Comparison of ENCODE assay signal across 25 cellular contexts in genomic region chr5:132143148-132143547, GRCh38.
DNase-seq lines count a peak whose midpoint lies in the region; ATAC-seq, FAIRE-seq and TF ChIP-seq lines count a peak whose summit lies in the region.
"Had no signal": no experiment of that assay in that cellular context is flagged by ENCODE, and none has a peak within 500 bp of the region (broad histone marks: within the 10 kb centered on the region; RNA-seq: fewer than 3 reads in every experiment).

No MANE protein-coding gene starts in this region.

- H3K27me3 Mint-ChIP-seq in GM23338 (ENCODE audit: insufficient read depth, low read depth, poor library complexity): peaks cover 3% of the 10 kb centered on the region
- H3K27me3 Mint-ChIP-seq in stimulated activated naive B cell treated with anti-CD40 and anti-IgM and Interleukin-4, amounts not matched to agents 10 μg/mL and 1 μg/mL and 100 μg/mL, for 72 hours: peaks cover 9 to 19% of the 10 kb centered on the region in 2 donors

- ATAC-seq in GM23338 (no peak), K562 (no peak)
- no peak for ATAC-seq in stimulated activated naive B cell treated with anti-CD40 and anti-IgM and Interleukin-4, amounts not matched to agents 10 μg/mL and 1 μg/mL and 100 μg/mL, for 72 hours (replicated peaks)
- ATAC-seq: A549, HCT116 had no signal

- H3K4me3 ChIP-seq in GM23338 (no peak overlapping the region), K562 (no peak overlapping the region)
- H3K4me3 ChIP-seq: A549; BLaER1 treated with 17β-estradiol and CSF1 and Interleukin-3, amounts not matched to agents 10 nM and 100 nM had no signal

- TF ChIP-seq CTCF in GM23338 (conservative IDR thresholded peaks at IDR 0.05; ENCODE audit: low read depth in 2 of 2) (no peak), K562 (IDR thresholded peaks at IDR 0.05 in 2 of 3, conservative IDR thresholded peaks at IDR 0.05 in 1 of 3; ENCODE audit: insufficient read depth in 2 of 3, low read depth in 1 of 3, low read length in 3 of 3) (no peak)

- H3K4me3 Mint-ChIP-seq in GM23338: no peak overlapping the region
- no peak overlapping the region for H3K4me3 Mint-ChIP-seq in stimulated activated naive B cell treated with anti-CD40 and anti-IgM and Interleukin-4, amounts not matched to agents 10 μg/mL and 1 μg/mL and 100 μg/mL, for 72 hours
- H3K4me3 Mint-ChIP-seq: CD14-positive monocyte; CD4-positive, alpha-beta T cell; CD8-positive, alpha-beta memory T cell; H9; HFFc6 had no signal

- intact Hi-C loops in K562 (cut with micrococcal nuclease): no loop called here

- DNase-seq in GM23338 (ENCODE audit: low spot score) (peak; percentile 10), K562 (ENCODE audit: extremely low read depth in 1 of 4, low spot score in 3 of 4) (no peak), NOMO-1 treated with dmso at 0.1 percent for 144 hours (lab: John Stamatoyannopoulos, UW; ENCODE audit: unreplicated experiment) (no peak), NCI-H2227 treated with DMSO at 0.1 percent for 48 hours (lab: John Stamatoyannopoulos, UW) (no peak)
- no peak for DNase-seq in stimulated activated naive B cell treated with anti-CD40 and anti-IgM and Interleukin-4, amounts not matched to agents 10 μg/mL and 1 μg/mL and 100 μg/mL, for 72 hours
- DNase-seq: 8988T; ACHN; AML-193; BE2C; CD4-positive, alpha-beta T cell; CD8-positive, alpha-beta memory T cell; DMS 273 treated with DMSO at 0.1 percent for 48 hours; DMS79; EL; GF-D8; H9; HFFc6 had no signal

- no peak overlapping the region for H3K9ac ChIP-seq in K562 (ENCODE audit: insufficient read depth in 1 of 2, low read depth in 2 of 2, low read length in 2 of 2)
- H3K9ac ChIP-seq: BLaER1 treated with 17β-estradiol and CSF1 and Interleukin-3, amounts not matched to agents 10 nM and 100 nM had no signal

- H3K27ac Mint-ChIP-seq in GM23338: no peak overlapping the region
- H3K27ac Mint-ChIP-seq in stimulated activated naive B cell treated with anti-CD40 and anti-IgM and Interleukin-4, amounts not matched to agents 10 μg/mL and 1 μg/mL and 100 μg/mL, for 72 hours: no peak overlapping the region
- H3K27ac Mint-ChIP-seq: CD14-positive monocyte; CD4-positive, alpha-beta T cell; CD8-positive, alpha-beta memory T cell; H9; HFFc6 had no signal

- no peaks in the 10 kb centered on the region for H3K4me1 ChIP-seq in GM23338 (ENCODE audit: insufficient read depth)
- peaks cover 0 to 7% of the 10 kb centered on the region in 2 experiments; a peak in 3 of 5 replicates for H3K4me1 ChIP-seq in K562 (replicated peaks in 1 of 2; ENCODE audit: control insufficient read depth in 2 of 2, insufficient read depth in 2 of 2, low read length in 2 of 2)
- H3K4me1 ChIP-seq: A549; BE2C; BLaER1 treated with 17β-estradiol and CSF1 and Interleukin-3, amounts not matched to agents 10 nM and 100 nM had no signal

- FAIRE-seq in G401.6 (lab: Jason Lieb, UNC) (peak; percentile 23), K562 (lab: Jason Lieb, UNC) (no peak)
- FAIRE-seq: A549, D721Med, GM12891, GM18507 had no signal

- POLR2A ChIA-PET in K562 (lab: Yijun Ruan, JAX): interaction anchor here (0.6 kb wide), 1 partner anchor 168 kb away, joined by 3 read pairs; no protein-coding TSS in a partner anchor

- no peak for TF ChIP-seq RAD21 in K562 (CRISPR knock-in tag; conservative IDR thresholded peaks at IDR 0.05 in 1 of 2, IDR thresholded peaks at IDR 0.05 in 1 of 2)

- H3K36me3 Mint-ChIP-seq in GM23338 (ENCODE audit: low read depth): peaks cover 8% of the 10 kb centered on the region; the same call in 2 of the 3 replicates
- H3K36me3 Mint-ChIP-seq in stimulated activated naive B cell treated with anti-CD40 and anti-IgM and Interleukin-4, amounts not matched to agents 10 μg/mL and 1 μg/mL and 100 μg/mL, for 72 hours: peaks cover 12 to 22% of the 10 kb centered on the region in 2 donors
- H3K36me3 Mint-ChIP-seq: CD14-positive monocyte had no signal

- 53% methylated on average over 1 of the region's 1 CpG for WGBS in K562 (ENCODE audit: insufficient coverage, low coverage, missing lambda C conversion rate)

- no peaks in the 10 kb centered on the region for H3F3A ChIP-seq in GM23338 (replicated peaks; ENCODE audit: low read depth)

- H2AFZ ChIP-seq in GM23338 (no peak overlapping the region), K562 (ENCODE audit: low read depth, low read length) (no peak overlapping the region)

- in situ Hi-C loops in K562 (cut with MboI): no loop called here

- TF ChIP-seq POLR2A in K562 (conservative IDR thresholded peaks at IDR 0.05): no peak

- peaks cover 31% of the 10 kb centered on the region for H3K9me3 Mint-ChIP-seq in GM23338
- peaks cover 22 to 35% of the 10 kb centered on the region in 2 donors for H3K9me3 Mint-ChIP-seq in stimulated activated naive B cell treated with anti-CD40 and anti-IgM and Interleukin-4, amounts not matched to agents 10 μg/mL and 1 μg/mL and 100 μg/mL, for 72 hours

- CTCF ChIA-PET in K562 (lab: Yijun Ruan, JAX; ENCODE audit: low intra/inter-chr PET ratio): no interaction called here

- H3K79me2 ChIP-seq in GM23338 (replicated peaks; ENCODE audit: insufficient read depth) (no peaks in the 10 kb centered on the region), K562 (ENCODE audit: control insufficient read depth, insufficient read depth, low read length) (no peaks in the 10 kb centered on the region; the same call in 2 of the 3 replicates)

- no peak for TF ChIP-seq EP300 in K562 (IDR thresholded peaks at IDR 0.05; ENCODE audit: low read length)

- H3K9me1 ChIP-seq in K562 (ENCODE audit: control insufficient read depth, insufficient read depth, low read length): no peaks in the 10 kb centered on the region

- 0 out of 2 replicates have a peak, but pooled peaks cover 6% of the 10 kb centered on the region for H3K9me3 ChIP-seq in K562 (replicated peaks; ENCODE audit: control insufficient read depth, insufficient read depth, low read depth, low read length)

- BruUV-seq in K562 (replicated peaks; lab: Mats Ljungman, UMichigan): no TSS peak

- H3K27me3 ChIP-seq in GM23338 (ENCODE audit: insufficient read depth) (no peaks in the 10 kb centered on the region), K562 (ENCODE audit: control insufficient read depth in 2 of 2, insufficient read depth in 2 of 2, low read length in 2 of 2) (no peaks in the 10 kb centered on the region)
- H3K27me3 ChIP-seq: BLaER1 treated with 17β-estradiol and CSF1 and Interleukin-3, amounts not matched to agents 10 nM and 100 nM had no signal

- H3K36me3 ChIP-seq in GM23338 (ENCODE audit: insufficient read depth): 0 out of 2 replicates have a peak, but pooled peaks cover 3% of the 10 kb centered on the region
- H3K36me3 ChIP-seq in K562 (ENCODE audit: control insufficient read depth, insufficient read depth, low read length): no peaks in the 10 kb centered on the region
- H3K36me3 ChIP-seq: BE2C; BLaER1 treated with 17β-estradiol and CSF1 and Interleukin-3, amounts not matched to agents 10 nM and 100 nM had no signal

- no peak overlapping the region for H3K4me2 ChIP-seq in GM23338
- no peak overlapping the region for H3K4me2 ChIP-seq in K562 (ENCODE audit: insufficient read depth, low read length)
- H3K4me2 ChIP-seq: A549; BLaER1 treated with 17β-estradiol and CSF1 and Interleukin-3, amounts not matched to agents 10 nM and 100 nM had no signal

- H3K4me1 Mint-ChIP-seq in GM23338: no peaks in the 10 kb centered on the region
- H3K4me1 Mint-ChIP-seq in stimulated activated naive B cell treated with anti-CD40 and anti-IgM and Interleukin-4, amounts not matched to agents 10 μg/mL and 1 μg/mL and 100 μg/mL, for 72 hours: peaks cover 6 to 10% of the 10 kb centered on the region in 2 donors
- H3K4me1 Mint-ChIP-seq: CD8-positive, alpha-beta memory T cell; H9 had no signal

- H3K9me2 ChIP-seq in GM23338 (ENCODE audit: insufficient read depth): no peaks in the 10 kb centered on the region

- H3K27ac ChIP-seq in GM23338 (ENCODE audit: low read depth) (no peak overlapping the region), K562 (ENCODE audit: extremely low read depth, low read depth, low read length) (no peak overlapping the region)
- H3K27ac ChIP-seq: A549; BLaER1 treated with 17β-estradiol and CSF1 and Interleukin-3, amounts not matched to agents 10 nM and 100 nM had no signal

- H4K20me1 ChIP-seq in GM23338 (replicated peaks; ENCODE audit: insufficient read depth): no peaks in the 10 kb centered on the region
- H4K20me1 ChIP-seq in K562 (replicated peaks; ENCODE audit: control insufficient read depth, insufficient read depth, low read length): no peaks in the 10 kb centered on the region
- H4K20me1 ChIP-seq: BLaER1 treated with 17β-estradiol and CSF1 and Interleukin-3, amounts not matched to agents 10 nM and 100 nM had no signal

TF ChIP-seq in GM23338, 12 proteins besides CTCF, POLR2A, EP300 and RAD21 (continues in another document):
- TF ChIP-seq EZH2 (IDR thresholded peaks at IDR 0.05; ENCODE audit: low read depth, unreplicated experiment): no peak

TF ChIP-seq in K562, 482 proteins besides CTCF, POLR2A, EP300 and RAD21:
- peak in 1 of 2 experiments; percentile 41; a peak in 1 of 4 replicates for TF ChIP-seq TRIM24 (IDR thresholded peaks at IDR 0.05)
- TF ChIP-seq TAF9B (IDR thresholded peaks at IDR 0.05; ENCODE audit: partially characterized antibody): peak; percentile 27
- TF ChIP-seq CC2D1A (IDR thresholded peaks at IDR 0.05): no peak
- peak; percentile 83; the same call in 1 of the 2 replicates for TF ChIP-seq TRIM28 (IDR thresholded peaks at IDR 0.05)
- 0 out of 2 replicates have a peak, but pooled peaks have one; percentile 10 for TF ChIP-seq SMARCA5 (IDR thresholded peaks at IDR 0.05)
- TF ChIP-seq CBX3 (IDR thresholded peaks at IDR 0.05; ENCODE audit: borderline replicate concordance in 1 of 2, low read length in 2 of 2): 0 out of 3 replicates have a peak, but pooled peaks of 1 of the 2 experiments have one; percentile 21
- TF ChIP-seq BCOR (IDR thresholded peaks at IDR 0.05): no peak
- TF ChIP-seq TCF15 (CRISPR knock-in tag; IDR thresholded peaks at IDR 0.05): no peak
- TF ChIP-seq HEY1 (CRISPR knock-in tag; IDR thresholded peaks at IDR 0.05; ENCODE audit: borderline replicate concordance): no peak
